Comparison of ENCODE assay signal across 8 cellular contexts in genomic region chrX:106484233-106484632, GRCh38.
A peak's percentile ranks its signal among the peaks of the same experiment; 100 is the strongest.
DNase-seq lines count a peak whose midpoint lies in the region; ATAC-seq and TF ChIP-seq lines count a peak whose summit lies in the region.

No MANE protein-coding gene starts in this region.

- H3K27me3 Mint-ChIP-seq in immature natural killer cell (ENCODE audit: low read depth in 3 of 3): peaks cover 1 to 8% (median 3%) of the 10 kb centered on the region in 3 donors

- ATAC-seq in GM18511 (IDR thresholded peaks at IDR 0.05; ENCODE audit: unreplicated experiment) (peak; percentile 97), GM21526 (IDR thresholded peaks at IDR 0.05; ENCODE audit: low FRiP score, unreplicated experiment) (peak; percentile 98), HG03558 (IDR thresholded peaks at IDR 0.05; ENCODE audit: extremely low read depth, unreplicated experiment) (peak; percentile 98)

- H3K4me3 Mint-ChIP-seq in immature natural killer cell: peak overlapping the region; percentile 39 to 79 (median 72)

- H3K4me1 Mint-ChIP-seq in immature natural killer cell: peaks cover 19 to 21% of the 10 kb centered on the region in 2 donors

- peak in 2 of 3 donors; percentile 17 to 46 for DNase-seq in immature natural killer cell
- no peak for DNase-seq in GM13976 (ENCODE audit: low spot score)
- DNase-seq in mesenteric fat pad (ENCODE audit: low spot score): no peak
- DNase-seq in NCI-H526 (lab: John Stamatoyannopoulos, UW): no peak
- no peak for DNase-seq in midbrain (lab: John Stamatoyannopoulos, UW)

- in situ Hi-C loops in GM13976 (cut with MboI; ENCODE audit: low sequenced_read_pairs, unreplicated experiment): loop anchor here (25.0 kb wide), 1 partner anchor 303 kb away; no protein-coding TSS in a partner anchor

- TF ChIP-seq CTCF in GM13976 (IDR thresholded peaks at IDR 0.05; ENCODE audit: borderline replicate concordance, control extremely low read depth, extremely low read depth, insufficient read depth, missing control alignments): no peak

- H3K9me3 Mint-ChIP-seq in immature natural killer cell: no peaks in the 10 kb centered on the region

- H3K27ac Mint-ChIP-seq in immature natural killer cell: peak overlapping the region; percentile 45 to 86 (median 82)

- H3K36me3 Mint-ChIP-seq in immature natural killer cell: no peaks in the 10 kb centered on the region

Comparison
In these comparisons a context has a peak if more than half of its experiments do, and no peak if none do; other contexts are left out.
1. DNase-seq: peak in immature natural killer cell (2 of 3); none in GM13976 (single experiment), mesenteric fat pad (single experiment), NCI-H526 (0 of 2) and midbrain (single experiment).
2. Peak in every context shown above with its lines, with median percentiles within 50 percentile points of each other: ATAC-seq.